Comparison of ENCODE assay signal across 20 cellular contexts in genomic region chr17:77061711-77062110, GRCh38.
"Had no signal": no experiment of that assay in that cellular context is flagged by ENCODE, and none has a peak within 500 bp of the region (broad histone marks: within the 10 kb centered on the region; RNA-seq: fewer than 3 reads in every experiment).

No MANE protein-coding gene starts in this region.

- ATAC-seq: activated CD4-positive, alpha-beta T cell treated with anti-CD3 and anti-CD28 coated beads for 36 hours; activated T-helper 17 cell treated with anti-CD3 and anti-CD28 coated beads, Interleukin-2, amount 50 U/mL, for 72 hours; foreskin keratinocyte; left cardiac atrium; mucosa of descending colon had no signal

- H3K27ac ChIP-seq: dorsolateral prefrontal cortex, foreskin keratinocyte, neural progenitor cell had no signal

- H3K36me3 ChIP-seq: neural progenitor cell had no signal

- H3K36me3 Mint-ChIP-seq: activated CD4-positive, alpha-beta memory T cell treated with anti-CD3 and anti-CD28 coated beads for 36 hours; activated naive CD8-positive, alpha-beta T cell treated with anti-CD3 and anti-CD28 coated beads, Interleukin-2, amount 10 ng/mL, durations not matched to agents 7 days and 5 days; brain; naive B cell; neural progenitor cell had no signal

- H3K4me3 Mint-ChIP-seq: activated CD4-positive, alpha-beta memory T cell treated with anti-CD3 and anti-CD28 coated beads for 36 hours; activated CD4-positive, alpha-beta T cell treated with anti-CD3 and anti-CD28 coated beads for 36 hours; activated naive CD8-positive, alpha-beta T cell treated with anti-CD3 and anti-CD28 coated beads, Interleukin-2, amount 10 ng/mL, durations not matched to agents 7 days and 5 days; activated T-helper 17 cell treated with anti-CD3 and anti-CD28 coated beads, Interleukin-2, amount 50 U/mL, for 72 hours; brain; naive B cell; neural progenitor cell had no signal

- H3K9me3 ChIP-seq: mucosa of descending colon had no signal

- H3K27ac Mint-ChIP-seq: activated CD4-positive, alpha-beta memory T cell treated with anti-CD3 and anti-CD28 coated beads for 36 hours; activated CD4-positive, alpha-beta T cell treated with anti-CD3 and anti-CD28 coated beads for 36 hours; activated naive CD8-positive, alpha-beta T cell treated with anti-CD3 and anti-CD28 coated beads, Interleukin-2, amount 10 ng/mL, durations not matched to agents 7 days and 5 days; activated T-helper 17 cell treated with anti-CD3 and anti-CD28 coated beads, Interleukin-2, amount 50 U/mL, for 72 hours; neural progenitor cell; progenitor cell of endocrine pancreas had no signal

- H3K4me3 ChIP-seq: dorsolateral prefrontal cortex, mucosa of descending colon, neural progenitor cell had no signal

- DNase-seq: activated CD4-positive, alpha-beta memory T cell treated with anti-CD3 and anti-CD28 coated beads for 36 hours; activated CD4-positive, alpha-beta T cell treated with anti-CD3 and anti-CD28 coated beads for 36 hours; activated naive CD4-positive, alpha-beta T cell; activated naive CD8-positive, alpha-beta T cell treated with anti-CD3 and anti-CD28 coated beads, Interleukin-2, amount 10 ng/mL, durations not matched to agents 7 days and 5 days; activated T-cell treated with anti-CD3 and anti-CD28 coated beads for 4 hours; caudate nucleus; dorsolateral prefrontal cortex; foreskin keratinocyte; glutamatergic neuron; hippocampal formation; left cardiac atrium; mesenchymal stem cell; mucosa of descending colon; naive B cell; stimulated activated CD8-positive, alpha-beta memory T cell treated with anti-CD3 and anti-CD28 coated beads, Interleukin-4, amount 100 ng/mL, for 48 hours; stimulated activated naive CD4-positive, alpha-beta T cell had no signal

- H3K27me3 ChIP-seq: neural progenitor cell had no signal

- H3K4me1 ChIP-seq: foreskin keratinocyte, neural progenitor cell had no signal

- H3K9me3 Mint-ChIP-seq: activated CD4-positive, alpha-beta memory T cell treated with anti-CD3 and anti-CD28 coated beads for 36 hours; activated naive CD8-positive, alpha-beta T cell treated with anti-CD3 and anti-CD28 coated beads, Interleukin-2, amount 10 ng/mL, durations not matched to agents 7 days and 5 days; activated T-helper 17 cell treated with anti-CD3 and anti-CD28 coated beads, Interleukin-2, amount 50 U/mL, for 72 hours; brain; naive B cell; neural progenitor cell had no signal

- H3K4me1 Mint-ChIP-seq: activated CD4-positive, alpha-beta T cell treated with anti-CD3 and anti-CD28 coated beads for 36 hours; activated T-helper 17 cell treated with anti-CD3 and anti-CD28 coated beads, Interleukin-2, amount 50 U/mL, for 72 hours had no signal
